In genomic region chr6:65299236-65299635, GRCh38 we compare ENCODE assay signal across 7 cellular contexts.
"Had no signal": no experiment of that assay in that cellular context is flagged by ENCODE, and none has a peak within 500 bp of the region (broad histone marks: within the 10 kb centered on the region; RNA-seq: fewer than 3 reads in every experiment).

No MANE protein-coding gene starts in this region.

- H3K4me2 ChIP-seq: GM23338 had no signal

- DNase-seq: H9, HCEC 1CT had no signal

- H3K27ac ChIP-seq: HL-60 had no signal

- H2AFZ ChIP-seq: GM23338 had no signal

- ATAC-seq: GM23338, HepG2 had no signal

- H3K4me3 ChIP-seq: GM23338 had no signal

- FAIRE-seq: H1, H54, HepG2 had no signal
